ENCODE assay signal across 15 cellular contexts in genomic region chr10:58701398-58702135, GRCh38.
DNase-seq lines count a peak whose midpoint lies in the region; ATAC-seq and TF ChIP-seq lines count a peak whose summit lies in the region.
"Had no signal": no experiment of that assay in that cellular context is flagged by ENCODE, and none has a peak within 500 bp of the region (broad histone marks: within the 10 kb centered on the region; RNA-seq: fewer than 3 reads in every experiment).

No MANE protein-coding gene starts in this region.

- H3K9me3 ChIP-seq in ascending aorta = no peaks in the 10 kb centered on the region

- no peaks in the 10 kb centered on the region for H3K9me3 Mint-ChIP-seq in activated naive CD4-positive, alpha-beta T cell treated with anti-CD3 and anti-CD28 coated beads, Interleukin-2, amount 10 ng/mL, durations not matched to agents 7 days and 5 days
- H3K9me3 Mint-ChIP-seq: CD4-positive, alpha-beta T cell; natural killer cell treated with Interleukin-12 subunit alpha and Interleukin-12 subunit beta and Interleukin-15 and Interleukin-18, amount 100 ng/mL, for 72 hours had no signal

- peaks cover 0 to 28% of the 10 kb centered on the region in 2 donors for H3K4me1 ChIP-seq in ascending aorta

- no peaks in the 10 kb centered on the region for H3K36me3 Mint-ChIP-seq in activated naive CD4-positive, alpha-beta T cell treated with anti-CD3 and anti-CD28 coated beads, Interleukin-2, amount 10 ng/mL, durations not matched to agents 7 days and 5 days
- H3K36me3 Mint-ChIP-seq: natural killer cell treated with Interleukin-12 subunit alpha and Interleukin-12 subunit beta and Interleukin-15 and Interleukin-18, amount 100 ng/mL, for 72 hours had no signal

- H3K27ac Mint-ChIP-seq in activated naive CD4-positive, alpha-beta T cell treated with anti-CD3 and anti-CD28 coated beads, Interleukin-2, amount 10 ng/mL, durations not matched to agents 7 days and 5 days = no peak overlapping the region
- H3K27ac Mint-ChIP-seq: CD4-positive, alpha-beta T cell; natural killer cell treated with Interleukin-12 subunit alpha and Interleukin-12 subunit beta and Interleukin-15 and Interleukin-18, amount 100 ng/mL, for 72 hours had no signal

- H3K36me3 ChIP-seq in ascending aorta = no peaks in the 10 kb centered on the region

- H3K4me3 ChIP-seq in ascending aorta (no peak overlapping the region), foreskin fibroblast (ENCODE audit: low read depth in 1 of 2, low read length in 2 of 2) (no peak overlapping the region)

- H3K4me3 Mint-ChIP-seq in activated naive CD4-positive, alpha-beta T cell treated with anti-CD3 and anti-CD28 coated beads, Interleukin-2, amount 10 ng/mL, durations not matched to agents 7 days and 5 days = no peak overlapping the region
- H3K4me3 Mint-ChIP-seq: CD4-positive, alpha-beta T cell; natural killer cell treated with Interleukin-12 subunit alpha and Interleukin-12 subunit beta and Interleukin-15 and Interleukin-18, amount 100 ng/mL, for 72 hours had no signal

- H3K27ac ChIP-seq in ascending aorta = peak overlapping the region; percentile 51 to 67

- intact Hi-C loops in ascending aorta (cut with DNase I) (loop anchor here (5.0 kb wide), 1 partner anchor 189 kb away; the partner anchor contains the start of gene BICC1), sciatic nerve (cut with DNase I) (no loop called here)

- no peaks in the 10 kb centered on the region for H3K27me3 ChIP-seq in ascending aorta

- no peaks in the 10 kb centered on the region for H3K27me3 Mint-ChIP-seq in activated naive CD4-positive, alpha-beta T cell treated with anti-CD3 and anti-CD28 coated beads, Interleukin-2, amount 10 ng/mL, durations not matched to agents 7 days and 5 days
- H3K27me3 Mint-ChIP-seq: CD4-positive, alpha-beta T cell; natural killer cell treated with Interleukin-12 subunit alpha and Interleukin-12 subunit beta and Interleukin-15 and Interleukin-18, amount 100 ng/mL, for 72 hours had no signal

- DNase-seq in ELR (ENCODE audit: low read depth) (peak; percentile 69), ascending aorta (ENCODE audit: low spot score in 2 of 2) (peak in 1 of 2 donors; percentile 69), foreskin fibroblast (peak; percentile 79 to 92), sciatic nerve (ENCODE audit: low spot score) (no peak), SIG-M5 (lab: John Stamatoyannopoulos, UW) (no peak), NCI-H1048 (lab: John Stamatoyannopoulos, UW) (no peak)
- DNase-seq in activated naive CD4-positive, alpha-beta T cell treated with anti-CD3 and anti-CD28 coated beads, Interleukin-2, amount 10 ng/mL, durations not matched to agents 7 days and 5 days = no peak
- DNase-seq: CD4-positive, alpha-beta T cell; effector CD8-positive, alpha-beta T cell; NCI-H510A treated with DMSO at 0.1 percent for 48 hours; SHP77 treated with DMSO at 0.1 percent for 48 hours; stimulated activated CD4-positive, alpha-beta T cell treated with anti-CD3 and anti-CD28 coated beads, Interleukin-2, amount 100 ng/mL, for 24 hours had no signal

- TF ChIP-seq CTCF in ascending aorta (IDR thresholded peaks at IDR 0.05) = no peak
- no peak for TF ChIP-seq CTCF in foreskin fibroblast (IDR thresholded peaks at IDR 0.05; ENCODE audit: low read depth, low read length)

- peak; percentile 92 for ATAC-seq in sciatic nerve
- no peak for ATAC-seq in GM21737 (IDR thresholded peaks at IDR 0.05; ENCODE audit: unreplicated experiment)
- ATAC-seq: activated CD4-positive, CD25-positive, alpha-beta regulatory T cell treated with anti-CD3 and anti-CD28 coated beads, Interleukin-2, amount 50 U/mL, for 24 hours; natural killer cell treated with Interleukin-12 subunit alpha and Interleukin-12 subunit beta and Interleukin-15 and Interleukin-18, amount 100 ng/mL, for 72 hours had no signal

- no peaks in the 10 kb centered on the region for H3K4me1 Mint-ChIP-seq in activated naive CD4-positive, alpha-beta T cell treated with anti-CD3 and anti-CD28 coated beads, Interleukin-2, amount 10 ng/mL, durations not matched to agents 7 days and 5 days

- CTCF ChIA-PET in activated naive CD4-positive, alpha-beta T cell treated with anti-CD3 and anti-CD28 coated beads, Interleukin-2, amount 10 ng/mL, durations not matched to agents 7 days and 5 days (lab: Charles Lee) = no interaction called here

Comparison
In these comparisons a context has a peak if more than half of its experiments do, and no peak if none do; other contexts are left out.
1. DNase-seq: peak in ELR (single experiment) and foreskin fibroblast (2 of 2); none in sciatic nerve (single experiment), activated naive CD4-positive, alpha-beta T cell treated with anti-CD3 and anti-CD28 coated beads, Interleukin-2, amount 10 ng/mL, durations not matched to agents 7 days and 5 days (single experiment), SIG-M5 (single experiment) and NCI-H1048 (single experiment).